ENCODE assay signal across 8 cellular contexts in genomic region chr11:62771144-62772021, GRCh38. TPM values are rescaled to one million over a fixed set of nuclear protein-coding genes. Genes with fewer than 3 reads are reported as not detected.
DNase-seq lines count a peak whose midpoint lies in the region; ATAC-seq and TF ChIP-seq lines count a peak whose summit lies in the region.

Gene TAF6L (plus strand): TSS chr11:62771396. CDS start chr11:62775784, 4,388 bp downstream.

- peaks cover 6 to 12% of the 10 kb centered on the region in 2 donors for H3K4me1 ChIP-seq in mucosa of rectum (ENCODE audit: control insufficient read depth in 2 of 2, insufficient read depth in 2 of 2, low read length in 2 of 2)

- H3K27ac ChIP-seq in mucosa of rectum (ENCODE audit: low read depth in 2 of 2, low read length in 2 of 2), result peak within 1 kb of the TSS; percentile 92 to 95

- H3K9ac ChIP-seq in mucosa of rectum (ENCODE audit: low read depth in 1 of 2, low read length in 2 of 2), result peak within 1 kb of the TSS; percentile 74 to 75

- DNase-seq in DMS 273 (lab: John Stamatoyannopoulos, UW; ENCODE audit: unreplicated experiment), result peak; percentile 98
- peak; percentile 97 for DNase-seq in HuH-7.5 (ENCODE audit: low spot score)
- peak; percentile 94 for DNase-seq in OCI-M2 (lab: John Stamatoyannopoulos, UW; ENCODE audit: unreplicated experiment)
- DNase-seq in activated T-cell treated with anti-CD3 and anti-CD28 coated beads for 48 hours (ENCODE audit: low read depth), result peak; percentile 96
- DNase-seq in epithelial cell of proximal tubule (ENCODE audit: low read depth), result peak; percentile 70
- DNase-seq in stimulated activated CD8-positive, alpha-beta memory T cell treated with anti-CD3 and anti-CD28 coated beads, Interleukin-4, amount 100 ng/mL, for 48 hours, result peak; percentile 98

- TF ChIP-seq CTCF in epithelial cell of proximal tubule (conservative IDR thresholded peaks at IDR 0.05; ENCODE audit: low read depth, low read length), result no peak

- peak within 1 kb of the TSS; percentile 62 for H3K4me3 ChIP-seq in epithelial cell of proximal tubule (ENCODE audit: low read depth, low read length)
- H3K4me3 ChIP-seq in mucosa of rectum (ENCODE audit: low read length in 2 of 2), result peak within 1 kb of the TSS; percentile 88 to 91

- no peaks in the 10 kb centered on the region for H3K27me3 ChIP-seq in mucosa of rectum (ENCODE audit: control insufficient read depth in 2 of 2, insufficient read depth in 2 of 2, low read length in 2 of 2)

- no peaks in the 10 kb centered on the region for H3K9me3 ChIP-seq in mucosa of rectum (ENCODE audit: control insufficient read depth in 2 of 2, low read length in 2 of 2)

- ATAC-seq in GM21526 (IDR thresholded peaks at IDR 0.05; ENCODE audit: low FRiP score, unreplicated experiment), result peak; percentile 45

- H3K36me3 ChIP-seq in mucosa of rectum (ENCODE audit: control insufficient read depth in 2 of 2, insufficient read depth in 2 of 2, low read length in 2 of 2), result peaks cover 14 to 24% of the 10 kb centered on the region in 2 donors

RNA-seq across cellular contexts. Expression of gene TAF6L, which starts in this region (rescaled TPM):
- 12.4 and 26.8 TPM in 2 replicates for total RNA-seq in epithelial cell of proximal tubule

Comparison
In these comparisons a context has a peak if more than half of its experiments do, and no peak if none do; other contexts are left out.
1. Peak in every context shown above with its lines: DNase-seq, ATAC-seq, H3K4me3 ChIP-seq and H3K27ac ChIP-seq.